In the genomic region with DNA sequence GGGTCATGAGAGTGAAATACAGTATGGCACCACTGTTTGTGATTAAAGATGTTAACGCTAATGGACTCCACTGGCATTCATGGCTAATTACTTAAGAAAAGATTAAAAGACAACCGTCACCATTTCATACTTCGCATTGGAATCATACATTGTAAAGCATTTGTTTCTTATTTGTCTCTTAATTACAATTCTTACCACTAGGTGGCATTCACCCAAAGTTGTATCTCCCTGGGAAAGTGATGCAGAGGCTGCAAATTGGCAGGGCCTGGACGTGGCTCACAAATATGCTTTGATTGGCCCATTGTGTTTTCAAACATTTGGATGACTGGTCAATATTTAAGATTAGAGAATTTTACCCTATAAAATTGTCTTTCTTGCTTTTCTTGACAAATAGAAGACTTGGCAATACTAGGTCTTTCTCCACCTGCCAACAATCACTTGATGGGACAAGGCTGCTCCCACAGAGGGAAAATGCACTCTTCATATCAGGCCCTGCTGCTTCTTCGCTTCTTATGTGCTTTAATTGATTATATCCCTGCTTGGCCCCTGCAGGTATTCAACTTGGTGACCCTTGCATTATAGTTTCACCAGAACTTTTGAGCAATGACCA, we compare ENCODE assay signal across 9 cellular contexts.
DNase-seq lines count a peak whose midpoint lies in the region; ATAC-seq, FAIRE-seq and TF ChIP-seq lines count a peak whose summit lies in the region.
"Had no signal": no experiment of that assay in that cellular context is flagged by ENCODE, and none has a peak within 500 bp of the region (broad histone marks: within the 10 kb centered on the region; RNA-seq: fewer than 3 reads in every experiment).

No MANE protein-coding gene starts in this region.

- WGBS in liver = 22% methylated on average over 5 of the region's 5 CpGs

- H3K4me3 ChIP-seq in CD8-positive, alpha-beta T cell (ENCODE audit: low read depth, low read length) = no peak overlapping the region
- no peak overlapping the region for H3K4me3 ChIP-seq in Jurkat, Clone E6-1 (ENCODE audit: low read length)
- H3K4me3 ChIP-seq in PC-9 = no peak overlapping the region
- H3K4me3 ChIP-seq in liver (ENCODE audit: low read depth in 1 of 3, low read length in 3 of 3) = no peak overlapping the region
- H3K4me3 ChIP-seq: skin epidermis had no signal

- H3K4me1 Mint-ChIP-seq in CD8-positive, alpha-beta T cell (ENCODE audit: low read depth) = peaks cover 2% of the 10 kb centered on the region
- H3K4me1 Mint-ChIP-seq in chondrocyte (ENCODE audit: low read depth) = peaks cover 6% of the 10 kb centered on the region

- peak in 3 of 7 experiments; percentile 3 to 23 (median 14) for DNase-seq in CD8-positive, alpha-beta T cell
- DNase-seq in Jurkat, Clone E6-1 (ENCODE audit: low read depth, low spot score) = peak; percentile 48
- DNase-seq in PC-9 (peak in 1 of 2 experiments; percentile 40), chondrocyte (ENCODE audit: low spot score) (no peak), urothelium cell line (ENCODE audit: low spot score) (peak; percentile 57)

- peak; percentile 72 to 80 for TF ChIP-seq RAD21 in liver (IDR thresholded peaks at IDR 0.05)

- H3K4me2 ChIP-seq in PC-9 = no peak overlapping the region

- intact Hi-C loops in CD8-positive, alpha-beta T cell (cut with DNase I, micrococcal nuclease) = loop anchor here (1.0 to 10.0 kb wide), 5 partner anchors 109 to 801 kb away; a partner anchor contains a TSS
- intact Hi-C loops in PC-9 (cut with micrococcal nuclease; ENCODE audit: unreplicated experiment) = loop anchor here (2.0 kb wide), 1 partner anchor 263 kb away; no protein-coding TSS in a partner anchor

- BruUV-seq in PC-9 (replicated peaks; lab: Mats Ljungman, UMichigan) = no TSS peak

- peaks cover 8% of the 10 kb centered on the region for H3K27me3 Mint-ChIP-seq in CD8-positive, alpha-beta T cell (ENCODE audit: low read depth)
- peaks cover 32% of the 10 kb centered on the region for H3K27me3 Mint-ChIP-seq in chondrocyte (ENCODE audit: low read depth)

- CTCF ChIA-PET in CD8-positive, alpha-beta T cell (lab: Charles Lee) = interaction anchor here (0.7 to 6.5 kb wide), 12 partner anchors 9 to 270 kb away, joined by 3 to 91 read pairs (median 5); no protein-coding TSS in a partner anchor
- CTCF ChIA-PET in PC-9 (lab: Charles Lee) = interaction anchor here (0.7 to 1.2 kb wide), 2 partner anchors 117 to 268 kb away, joined by 3 read pairs; no protein-coding TSS in a partner anchor

- H3K79me2 ChIP-seq in PC-9 (ENCODE audit: low read depth) = no peaks in the 10 kb centered on the region

- POLR2A ChIA-PET in CD8-positive, alpha-beta T cell (lab: Charles Lee) = no interaction called here
- POLR2A ChIA-PET in PC-9 (lab: Charles Lee; ENCODE audit: unreplicated experiment) = no interaction called here

- H3K27ac Mint-ChIP-seq in CD8-positive, alpha-beta T cell = no peak overlapping the region
- H3K27ac Mint-ChIP-seq in chondrocyte (ENCODE audit: unreplicated experiment) = no peak overlapping the region

- H4K20me1 ChIP-seq in PC-9 (ENCODE audit: insufficient read depth) = no peaks in the 10 kb centered on the region

- H3K4me1 ChIP-seq in CD8-positive, alpha-beta T cell (ENCODE audit: insufficient read depth, low read length) = no peaks in the 10 kb centered on the region
- H3K4me1 ChIP-seq in PC-9 (replicated peaks; ENCODE audit: insufficient read depth) (no peaks in the 10 kb centered on the region), liver (ENCODE audit: control insufficient read depth in 4 of 4, insufficient read depth in 4 of 4, low read length in 3 of 4) (no peaks in the 10 kb centered on the region)

- H3K9me3 ChIP-seq in CD8-positive, alpha-beta T cell (ENCODE audit: low read length) = no peaks in the 10 kb centered on the region
- H3K9me3 ChIP-seq in PC-9 (ENCODE audit: insufficient read depth, low read depth) (no peaks in the 10 kb centered on the region), liver (ENCODE audit: control insufficient read depth in 4 of 4, low read length in 3 of 4) (no peaks in the 10 kb centered on the region)

- TF ChIP-seq CTCF in CD8-positive, alpha-beta T cell (IDR thresholded peaks at IDR 0.05) = peak; percentile 65
- TF ChIP-seq CTCF in PC-9 (conservative IDR thresholded peaks at IDR 0.05) (peak; percentile 88), chondrocyte (IDR thresholded peaks at IDR 0.05) (peak; percentile 85), liver (IDR thresholded peaks at IDR 0.05; ENCODE audit: low read depth, low read length, missing input control) (peak; percentile 53)

- H3K9ac ChIP-seq in liver (ENCODE audit: low read depth in 1 of 2, low read length in 2 of 2) = no peak overlapping the region

- peak; percentile 70 for ATAC-seq in CD8-positive, alpha-beta T cell
- ATAC-seq in GM18867 (IDR thresholded peaks at IDR 0.05; ENCODE audit: unreplicated experiment) (peak; percentile 70), HG02610 (IDR thresholded peaks at IDR 0.05; ENCODE audit: unreplicated experiment) (no peak)

- H3K36me3 Mint-ChIP-seq in CD8-positive, alpha-beta T cell = no peaks in the 10 kb centered on the region
- no peaks in the 10 kb centered on the region for H3K36me3 Mint-ChIP-seq in chondrocyte (ENCODE audit: low read depth)

- no peak overlapping the region for H3K4me3 Mint-ChIP-seq in CD8-positive, alpha-beta T cell
- no peak overlapping the region for H3K4me3 Mint-ChIP-seq in chondrocyte (ENCODE audit: unreplicated experiment)

- H2AFZ ChIP-seq in PC-9 = no peak overlapping the region

- no peaks in the 10 kb centered on the region for H3F3A ChIP-seq in PC-9 (ENCODE audit: insufficient read depth, low read depth)

- H3K9me3 Mint-ChIP-seq in CD8-positive, alpha-beta T cell = no peaks in the 10 kb centered on the region
- H3K9me3 Mint-ChIP-seq in chondrocyte (ENCODE audit: low read depth) = no peaks in the 10 kb centered on the region

- no peaks in the 10 kb centered on the region for H3K36me3 ChIP-seq in CD8-positive, alpha-beta T cell (ENCODE audit: insufficient read depth, low read length)
- H3K36me3 ChIP-seq in PC-9 (ENCODE audit: low read depth) = no peaks in the 10 kb centered on the region
- H3K36me3 ChIP-seq in liver (ENCODE audit: control insufficient read depth in 4 of 4, insufficient read depth in 3 of 4, low read depth in 1 of 4, low read length in 3 of 4) = no peaks in the 10 kb centered on the region

- FAIRE-seq in urothelium cell line (lab: Jason Lieb, UNC) = no peak

- no peaks in the 10 kb centered on the region for H3K9me2 ChIP-seq in PC-9 (ENCODE audit: insufficient read depth)

- no peak overlapping the region for H3K27ac ChIP-seq in CD8-positive, alpha-beta T cell (ENCODE audit: low read depth, low read length)
- H3K27ac ChIP-seq in PC-9 (no peak overlapping the region), liver (ENCODE audit: low read depth in 1 of 2, low read length in 2 of 2) (no peak overlapping the region)
- H3K27ac ChIP-seq: skin epidermis had no signal

- H3K27me3 ChIP-seq in CD8-positive, alpha-beta T cell (ENCODE audit: insufficient read depth, low read length) = no peaks in the 10 kb centered on the region
- H3K27me3 ChIP-seq in PC-9 (ENCODE audit: insufficient read depth, low read depth) = peaks cover 18% of the 10 kb centered on the region; the same call in 1 of the 2 replicates
- H3K27me3 ChIP-seq in liver (ENCODE audit: control insufficient read depth in 4 of 4, insufficient read depth in 4 of 4, low read length in 3 of 4) = no peaks in the 10 kb centered on the region

TF ChIP-seq in liver, 16 proteins besides CTCF, POLR2A, EP300 and RAD21 (continues in another document):
- TF ChIP-seq TAF1 (conservative IDR thresholded peaks at IDR 0.05) (no peak), SP1 (IDR thresholded peaks at IDR 0.05) (no peak), EGR1 (IDR thresholded peaks at IDR 0.05; ENCODE audit: low read depth in 2 of 2) (no peak)
- TF ChIP-seq, protein P1, sequence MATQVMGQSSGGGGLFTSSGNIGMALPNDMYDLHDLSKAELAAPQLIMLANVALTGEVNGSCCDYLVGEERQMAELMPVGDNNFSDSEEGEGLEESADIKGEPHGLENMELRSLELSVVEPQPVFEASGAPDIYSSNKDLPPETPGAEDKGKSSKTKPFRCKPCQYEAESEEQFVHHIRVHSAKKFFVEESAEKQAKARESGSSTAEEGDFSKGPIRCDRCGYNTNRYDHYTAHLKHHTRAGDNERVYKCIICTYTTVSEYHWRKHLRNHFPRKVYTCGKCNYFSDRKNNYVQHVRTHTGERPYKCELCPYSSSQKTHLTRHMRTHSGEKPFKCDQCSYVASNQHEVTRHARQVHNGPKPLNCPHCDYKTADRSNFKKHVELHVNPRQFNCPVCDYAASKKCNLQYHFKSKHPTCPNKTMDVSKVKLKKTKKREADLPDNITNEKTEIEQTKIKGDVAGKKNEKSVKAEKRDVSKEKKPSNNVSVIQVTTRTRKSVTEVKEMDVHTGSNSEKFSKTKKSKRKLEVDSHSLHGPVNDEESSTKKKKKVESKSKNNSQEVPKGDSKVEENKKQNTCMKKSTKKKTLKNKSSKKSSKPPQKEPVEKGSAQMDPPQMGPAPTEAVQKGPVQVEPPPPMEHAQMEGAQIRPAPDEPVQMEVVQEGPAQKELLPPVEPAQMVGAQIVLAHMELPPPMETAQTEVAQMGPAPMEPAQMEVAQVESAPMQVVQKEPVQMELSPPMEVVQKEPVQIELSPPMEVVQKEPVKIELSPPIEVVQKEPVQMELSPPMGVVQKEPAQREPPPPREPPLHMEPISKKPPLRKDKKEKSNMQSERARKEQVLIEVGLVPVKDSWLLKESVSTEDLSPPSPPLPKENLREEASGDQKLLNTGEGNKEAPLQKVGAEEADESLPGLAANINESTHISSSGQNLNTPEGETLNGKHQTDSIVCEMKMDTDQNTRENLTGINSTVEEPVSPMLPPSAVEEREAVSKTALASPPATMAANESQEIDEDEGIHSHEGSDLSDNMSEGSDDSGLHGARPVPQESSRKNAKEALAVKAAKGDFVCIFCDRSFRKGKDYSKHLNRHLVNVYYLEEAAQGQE (IDR thresholded peaks at IDR 0.05) = no peak
- TF ChIP-seq, protein P2, sequence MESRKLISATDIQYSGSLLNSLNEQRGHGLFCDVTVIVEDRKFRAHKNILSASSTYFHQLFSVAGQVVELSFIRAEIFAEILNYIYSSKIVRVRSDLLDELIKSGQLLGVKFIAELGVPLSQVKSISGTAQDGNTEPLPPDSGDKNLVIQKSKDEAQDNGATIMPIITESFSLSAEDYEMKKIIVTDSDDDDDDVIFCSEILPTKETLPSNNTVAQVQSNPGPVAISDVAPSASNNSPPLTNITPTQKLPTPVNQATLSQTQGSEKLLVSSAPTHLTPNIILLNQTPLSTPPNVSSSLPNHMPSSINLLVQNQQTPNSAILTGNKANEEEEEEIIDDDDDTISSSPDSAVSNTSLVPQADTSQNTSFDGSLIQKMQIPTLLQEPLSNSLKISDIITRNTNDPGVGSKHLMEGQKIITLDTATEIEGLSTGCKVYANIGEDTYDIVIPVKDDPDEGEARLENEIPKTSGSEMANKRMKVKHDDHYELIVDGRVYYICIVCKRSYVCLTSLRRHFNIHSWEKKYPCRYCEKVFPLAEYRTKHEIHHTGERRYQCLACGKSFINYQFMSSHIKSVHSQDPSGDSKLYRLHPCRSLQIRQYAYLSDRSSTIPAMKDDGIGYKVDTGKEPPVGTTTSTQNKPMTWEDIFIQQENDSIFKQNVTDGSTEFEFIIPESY (IDR thresholded peaks at IDR 0.05) = no peak
